In the genomic region with DNA sequence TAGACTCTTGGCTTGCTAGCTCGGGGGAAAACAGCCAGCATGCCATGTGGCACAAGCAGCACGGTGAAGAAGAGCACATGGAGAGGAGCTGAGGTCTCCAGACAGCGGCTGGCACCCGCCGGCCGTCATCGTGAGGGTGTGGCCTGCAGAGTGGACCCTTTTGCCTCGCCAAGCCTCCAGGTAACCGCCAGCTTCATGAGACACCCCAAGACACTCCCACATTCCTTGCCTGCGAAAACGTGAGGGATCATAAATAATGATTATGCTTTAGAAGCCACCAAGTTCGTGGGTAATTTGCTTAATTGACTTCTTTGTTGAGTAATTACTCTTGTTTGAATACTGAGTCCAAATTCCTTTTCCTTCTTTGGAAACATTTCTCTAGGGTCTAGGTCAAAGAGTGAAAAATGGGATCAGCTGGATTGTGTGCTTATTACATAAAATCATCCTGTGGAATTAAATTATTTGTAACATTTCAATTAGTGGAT, we compare ENCODE assay signal across 22 cellular contexts.
"Had no signal": no experiment of that assay in that cellular context is flagged by ENCODE, and none has a peak within 500 bp of the region (broad histone marks: within the 10 kb centered on the region; RNA-seq: fewer than 3 reads in every experiment).

No MANE protein-coding gene starts in this region.

- ATAC-seq: activated T-cell treated with anti-CD3 and anti-CD28 coated beads, Interleukin-2, amount 50 U/mL, for 4 hours; heart left ventricle; naive thymus-derived CD4-positive, alpha-beta T cell; stimulated activated naive CD8-positive, alpha-beta T cell treated with anti-CD3 and anti-CD28 coated beads, Interleukin-15, Interleukin-2, amounts not matched to agents 100 U/mL and 50 U/mL, for 24 hours; T-cell; upper lobe of right lung; WTC11 had no signal

- DNase-seq: activated CD8-positive, alpha-beta memory T cell treated with anti-CD3 and anti-CD28 coated beads, Interleukin-2, amount 50 U/mL, for 4 hours; activated naive CD4-positive, alpha-beta T cell; activated T-cell treated with anti-CD3 and anti-CD28 coated beads, Interleukin-2, amount 50 U/mL, for 4 hours; cerebellar nuclear complex; heart left ventricle; kidney; naive thymus-derived CD4-positive, alpha-beta T cell; retina; spleen; stimulated activated CD4-positive, alpha-beta T cell treated with anti-CD3 and anti-CD28 coated beads, Interleukin-4, amount 100 ng/mL, for 24 hours; stimulated activated naive CD8-positive, alpha-beta T cell treated with anti-CD3 and anti-CD28 coated beads, Interleukin-15, Interleukin-2, amounts not matched to agents 100 U/mL and 50 U/mL, for 24 hours; substantia nigra; T-cell; T-helper 9 cell; thyroid gland; upper lobe of right lung had no signal

- H3K27ac ChIP-seq: adrenal gland, coronary artery, epithelial cell of prostate, heart left ventricle, spleen, thyroid gland, upper lobe of right lung had no signal

- H3K4me1 ChIP-seq: adrenal gland, spleen, upper lobe of right lung had no signal

- H3K9me3 ChIP-seq: adrenal gland, heart left ventricle, spleen, thyroid gland, upper lobe of right lung had no signal

- H3K27me3 ChIP-seq: adrenal gland, heart left ventricle, thyroid gland, upper lobe of right lung had no signal

- FAIRE-seq: bronchial epithelial cell, kidney had no signal

- H3K4me3 ChIP-seq: adrenal gland, coronary artery, heart left ventricle, lung, spleen, thyroid gland, upper lobe of right lung had no signal

- H3K36me3 ChIP-seq: adrenal gland, heart left ventricle, spleen, thyroid gland, upper lobe of right lung had no signal
